Comparison of ENCODE assay signal across 1 cellular context in genomic region chr13:40064723-40065122, GRCh38.
TF ChIP-seq lines count a peak whose summit lies in the region.

No MANE protein-coding gene starts in this region.

TF ChIP-seq in SK-N-SH, 30 proteins besides CTCF, POLR2A, EP300 and RAD21 (continued from another document):
- TF ChIP-seq IRF3 (IDR thresholded peaks at IDR 0.05; ENCODE audit: low read depth, low read length) (no peak), FOXM1 (IDR thresholded peaks at IDR 0.05; ENCODE audit: low read depth) (no peak; the same call in 1 of the 2 replicates), GATA2 (CRISPR knock-in tag; IDR thresholded peaks at IDR 0.05) (no peak), NFIC (IDR thresholded peaks at IDR 0.05; ENCODE audit: borderline replicate concordance) (peak; percentile 70), SMC3 (IDR thresholded peaks at IDR 0.05; ENCODE audit: low read depth, low read length) (no peak), GABPA (IDR thresholded peaks at IDR 0.05; ENCODE audit: low read depth) (no peak), EZH2phosphoT487 (IDR thresholded peaks at IDR 0.05; ENCODE audit: borderline replicate concordance, low read depth) (no peak), NRF1 (IDR thresholded peaks at IDR 0.05; ENCODE audit: low read depth, low read length) (no peak), FOSL2 (IDR thresholded peaks at IDR 0.05; ENCODE audit: borderline replicate concordance, low read depth) (peak; percentile 85), MEF2A (IDR thresholded peaks at IDR 0.05; ENCODE audit: borderline replicate concordance, low read depth) (no peak), SIN3A (IDR thresholded peaks at IDR 0.05; ENCODE audit: borderline replicate concordance, low read depth, low read length) (no peak), TCF12 (IDR thresholded peaks at IDR 0.05) (peak; percentile 81), POLR2AphosphoS5 (IDR thresholded peaks at IDR 0.05; ENCODE audit: low read depth, low read length) (peak; percentile 24; the same call in 1 of the 2 replicates), JUND (IDR thresholded peaks at IDR 0.05) (peak; percentile 74; the same call in 1 of the 2 replicates), RXRA (IDR thresholded peaks at IDR 0.05; ENCODE audit: borderline replicate concordance, low read depth) (peak; percentile 41; the same call in 1 of the 2 replicates), RCOR1 (IDR thresholded peaks at IDR 0.05; ENCODE audit: low read length) (no peak), YY1 (IDR thresholded peaks at IDR 0.05; ENCODE audit: low read depth) (no peak), TAF1 (IDR thresholded peaks at IDR 0.05; ENCODE audit: borderline replicate concordance, low read depth, low read length) (no peak)
- TF ChIP-seq, protein P1, sequence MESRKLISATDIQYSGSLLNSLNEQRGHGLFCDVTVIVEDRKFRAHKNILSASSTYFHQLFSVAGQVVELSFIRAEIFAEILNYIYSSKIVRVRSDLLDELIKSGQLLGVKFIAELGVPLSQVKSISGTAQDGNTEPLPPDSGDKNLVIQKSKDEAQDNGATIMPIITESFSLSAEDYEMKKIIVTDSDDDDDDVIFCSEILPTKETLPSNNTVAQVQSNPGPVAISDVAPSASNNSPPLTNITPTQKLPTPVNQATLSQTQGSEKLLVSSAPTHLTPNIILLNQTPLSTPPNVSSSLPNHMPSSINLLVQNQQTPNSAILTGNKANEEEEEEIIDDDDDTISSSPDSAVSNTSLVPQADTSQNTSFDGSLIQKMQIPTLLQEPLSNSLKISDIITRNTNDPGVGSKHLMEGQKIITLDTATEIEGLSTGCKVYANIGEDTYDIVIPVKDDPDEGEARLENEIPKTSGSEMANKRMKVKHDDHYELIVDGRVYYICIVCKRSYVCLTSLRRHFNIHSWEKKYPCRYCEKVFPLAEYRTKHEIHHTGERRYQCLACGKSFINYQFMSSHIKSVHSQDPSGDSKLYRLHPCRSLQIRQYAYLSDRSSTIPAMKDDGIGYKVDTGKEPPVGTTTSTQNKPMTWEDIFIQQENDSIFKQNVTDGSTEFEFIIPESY (IDR thresholded peaks at IDR 0.05; ENCODE audit: borderline replicate concordance, low read depth) = no peak
- TF ChIP-seq, protein P2, sequence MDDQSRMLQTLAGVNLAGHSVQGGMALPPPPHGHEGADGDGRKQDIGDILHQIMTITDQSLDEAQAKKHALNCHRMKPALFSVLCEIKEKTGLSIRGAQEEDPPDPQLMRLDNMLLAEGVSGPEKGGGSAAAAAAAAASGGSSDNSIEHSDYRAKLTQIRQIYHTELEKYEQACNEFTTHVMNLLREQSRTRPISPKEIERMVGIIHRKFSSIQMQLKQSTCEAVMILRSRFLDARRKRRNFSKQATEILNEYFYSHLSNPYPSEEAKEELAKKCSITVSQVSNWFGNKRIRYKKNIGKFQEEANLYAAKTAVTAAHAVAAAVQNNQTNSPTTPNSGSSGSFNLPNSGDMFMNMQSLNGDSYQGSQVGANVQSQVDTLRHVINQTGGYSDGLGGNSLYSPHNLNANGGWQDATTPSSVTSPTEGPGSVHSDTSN (IDR thresholded peaks at IDR 0.05) = peak; percentile 77; the same call in 1 of the 2 replicates
